Comparison of ENCODE assay signal across 10 cellular contexts in genomic region chr12:10204495-10204894, GRCh38. TPM values are rescaled to one million over a fixed set of nuclear protein-coding genes. Genes with fewer than 3 reads are reported as not detected.
"Had no signal": no experiment of that assay in that cellular context is flagged by ENCODE, and none has a peak within 500 bp of the region (broad histone marks: within the 10 kb centered on the region; RNA-seq: fewer than 3 reads in every experiment).

No MANE protein-coding gene starts in this region.

RNA-seq across cellular contexts. Expression of gene TMEM52B, which starts 25.7 kb away (rescaled TPM):
- total RNA-seq: left cardiac atrium, left lobe of liver, left ventricle myocardium superior, lung microvascular endothelial cell, osteocyte, posterior vena cava, psoas muscle, sigmoid colon, vagina had no signal
- polyA plus RNA-seq: immature natural killer cell, psoas muscle had no signal

RNA-seq across cellular contexts. Expression of gene OLR1, which starts 32.6 kb away (rescaled TPM):
- total RNA-seq: lung microvascular endothelial cell, osteocyte, vagina had no signal
- polyA plus RNA-seq: immature natural killer cell had no signal
